Comparison of ENCODE assay signal across 19 cellular contexts in genomic region chr14:71582705-71583104, GRCh38.
DNase-seq lines count a peak whose midpoint lies in the region; ATAC-seq and TF ChIP-seq lines count a peak whose summit lies in the region.
"Had no signal": no experiment of that assay in that cellular context is flagged by ENCODE, and none has a peak within 500 bp of the region (broad histone marks: within the 10 kb centered on the region; RNA-seq: fewer than 3 reads in every experiment).

No MANE protein-coding gene starts in this region.

- TF ChIP-seq CTCF in HL-60 (IDR thresholded peaks at IDR 0.05; ENCODE audit: insufficient read depth, low read length) (no peak), astrocyte of the cerebellum (IDR thresholded peaks at IDR 0.05; ENCODE audit: low read depth, low read length, missing control alignments) (no peak), GM20000 (IDR thresholded peaks at IDR 0.05; ENCODE audit: extremely low read depth, missing control alignments) (no peak)

- no peak for DNase-seq in HL-60 (ENCODE audit: low read depth in 1 of 2, low spot score in 1 of 2)
- DNase-seq in astrocyte of the cerebellum (ENCODE audit: low read depth) = peak; percentile 19
- DNase-seq in glomerular visceral epithelial cell (ENCODE audit: extremely low spot score) = peak; percentile 20
- DNase-seq in stromal cell of bone marrow (ENCODE audit: low read depth) = peak; percentile 18
- no peak for DNase-seq in NAMALWA (ENCODE audit: low spot score)
- no peak for DNase-seq in GM20000 (ENCODE audit: low spot score)
- DNase-seq: activated effector memory CD4-positive, alpha-beta T cell treated with anti-CD3 and anti-CD28 coated beads, Interleukin-2, amount 50 U/mL, for 16 hours; effector memory CD8-positive, alpha-beta T cell; GF-D8; left ventricle myocardium superior; natural killer cell; NCI-H1417 treated with DMSO at 0.1 percent for 48 hours; NCI-H446; right cardiac atrium; stimulated activated CD4-positive, alpha-beta T cell treated with anti-CD3 and anti-CD28 coated beads, Interleukin-4, amount 100 ng/mL, for 4 hours; upper lobe of right lung; WERI-Rb-1 had no signal

- H3K27ac ChIP-seq in HL-60 (replicated peaks) = peak overlapping the region; percentile 21; the same call in 1 of the 2 replicates
- H3K27ac ChIP-seq: upper lobe of right lung, WERI-Rb-1 had no signal

- no peaks in the 10 kb centered on the region for H3K27me3 ChIP-seq in HL-60 (ENCODE audit: insufficient read depth, poor library complexity, severe bottlenecking)
- H3K27me3 ChIP-seq: upper lobe of right lung had no signal

- in situ Hi-C loops in astrocyte of the cerebellum (cut with HindIII; ENCODE audit: low sequenced_read_pairs) = no loop called here

- no peak for ATAC-seq in GM18868 (IDR thresholded peaks at IDR 0.05; ENCODE audit: unreplicated experiment)
- ATAC-seq: effector memory CD8-positive, alpha-beta T cell; K562; natural killer cell; right cardiac atrium had no signal

- H3K4me3 ChIP-seq in HL-60 (replicated peaks; ENCODE audit: insufficient read depth, low read length) (no peak overlapping the region), astrocyte of the cerebellum (ENCODE audit: low read depth, low read length) (no peak overlapping the region)
- H3K4me3 ChIP-seq: K562, upper lobe of right lung had no signal

Comparison
In these comparisons a context has a peak if more than half of its experiments do, and no peak if none do; other contexts are left out.
1. DNase-seq: peak in astrocyte of the cerebellum (single experiment), glomerular visceral epithelial cell (single experiment) and stromal cell of bone marrow (single experiment); none in HL-60 (0 of 2), NAMALWA (single experiment) and GM20000 (single experiment).